ENCODE assay signal across 10 cellular contexts in genomic region chr12:39618701-39619100, GRCh38. TPM values are rescaled to one million over a fixed set of nuclear protein-coding genes. Genes with fewer than 3 reads are reported as not detected.
DNase-seq lines count a peak whose midpoint lies in the region; ATAC-seq and TF ChIP-seq lines count a peak whose summit lies in the region.
"Had no signal": no experiment of that assay in that cellular context is flagged by ENCODE, and none has a peak within 500 bp of the region (broad histone marks: within the 10 kb centered on the region; RNA-seq: fewer than 3 reads in every experiment).

No MANE protein-coding gene starts in this region.

- H3K4me3 ChIP-seq in hepatocyte: no peak overlapping the region
- H3K4me3 ChIP-seq in stomach smooth muscle (ENCODE audit: low read length in 2 of 2): peak overlapping the region; percentile 85 to 90

- H3K79me2 ChIP-seq in hepatocyte: no peaks in the 10 kb centered on the region

- H3K4me2 ChIP-seq in hepatocyte: peak overlapping the region; percentile 75

- H3K27me3 ChIP-seq in hepatocyte: no peaks in the 10 kb centered on the region
- no peaks in the 10 kb centered on the region for H3K27me3 ChIP-seq in stomach smooth muscle (ENCODE audit: control insufficient read depth in 1 of 2, insufficient read depth in 2 of 2, low read length in 2 of 2)
- H3K27me3 ChIP-seq: left lung had no signal

- H3K9me3 ChIP-seq in hepatocyte (ENCODE audit: low read depth) (no peaks in the 10 kb centered on the region), stomach smooth muscle (ENCODE audit: control insufficient read depth in 2 of 2, low read length in 2 of 2) (no peaks in the 10 kb centered on the region)
- H3K9me3 ChIP-seq: left lung had no signal

- TF ChIP-seq CTCF in GM12872 (IDR thresholded peaks at IDR 0.05; ENCODE audit: insufficient read depth, low read depth, low read length) (0 out of 3 replicates have a peak, but pooled peaks have one; percentile 5), hepatocyte (IDR thresholded peaks at IDR 0.05; ENCODE audit: poor library complexity) (no peak)

- H3K27ac ChIP-seq in hepatocyte (no peak overlapping the region), stomach smooth muscle (ENCODE audit: low read length) (peak overlapping the region; percentile 72)

- no peaks in the 10 kb centered on the region for H3K9me2 ChIP-seq in hepatocyte (replicated peaks; ENCODE audit: insufficient read depth)

- no peak overlapping the region for H2AFZ ChIP-seq in hepatocyte

- peak overlapping the region; percentile 37 to 81 for H3K9ac ChIP-seq in stomach smooth muscle (ENCODE audit: low read length in 2 of 2)

- H3K4me1 ChIP-seq in hepatocyte (ENCODE audit: insufficient read depth) (no peaks in the 10 kb centered on the region), stomach smooth muscle (ENCODE audit: control insufficient read depth, insufficient read depth, low read length) (peaks cover 12% of the 10 kb centered on the region)

- peak; percentile 8 for DNase-seq in SK-N-DZ (ENCODE audit: low spot score)
- no peak for DNase-seq in hepatocyte (ENCODE audit: low spot score)
- no peak for DNase-seq in GF-D8 (lab: John Stamatoyannopoulos, UW)
- DNase-seq: left lung, NCI-H2029 treated with DMSO at 0.1 percent for 48 hours had no signal

- WGBS in hepatocyte (ENCODE audit: low lambda C conversion rate, missing lambda C conversion rate): 90% methylated on average over 5 of the region's 5 CpGs

- ATAC-seq in GM19328 (IDR thresholded peaks at IDR 0.05; ENCODE audit: unreplicated experiment) (no peak), GM21717 (IDR thresholded peaks at IDR 0.05; ENCODE audit: unreplicated experiment) (no peak)

- no peaks in the 10 kb centered on the region for H4K20me1 ChIP-seq in hepatocyte (ENCODE audit: insufficient read depth, poor library complexity, severe bottlenecking)

- H3K36me3 ChIP-seq in hepatocyte (replicated peaks; ENCODE audit: insufficient read depth, low read depth): no peaks in the 10 kb centered on the region
- no peaks in the 10 kb centered on the region for H3K36me3 ChIP-seq in stomach smooth muscle (ENCODE audit: control insufficient read depth in 2 of 2, insufficient read depth in 2 of 2, low read length in 2 of 2)
- H3K36me3 ChIP-seq: left lung had no signal

RNA-seq across cellular contexts. Expression of gene ABCD2, which starts 0.9 kb away (rescaled TPM):
- 2.3 TPM in 2 replicates for polyA plus RNA-seq in SK-N-DZ (2014; cell fraction: cytosol; rRNA removed)
- 1.4 and 1.5 TPM in 2 replicates for polyA plus RNA-seq in SK-N-DZ (2014; cell fraction: nucleus; rRNA removed)
- 0.16 and 0.17 TPM in 2 replicates for total RNA-seq in hepatocyte
- 0.19 TPM in 1 of 2 replicates, not detected in the other for polyA plus RNA-seq in hepatocyte
- total RNA-seq: GM23338 had no signal
- polyA plus RNA-seq: GM23338 had no signal
